Comparison of ENCODE assay signal across 8 cellular contexts in the genomic region with DNA sequence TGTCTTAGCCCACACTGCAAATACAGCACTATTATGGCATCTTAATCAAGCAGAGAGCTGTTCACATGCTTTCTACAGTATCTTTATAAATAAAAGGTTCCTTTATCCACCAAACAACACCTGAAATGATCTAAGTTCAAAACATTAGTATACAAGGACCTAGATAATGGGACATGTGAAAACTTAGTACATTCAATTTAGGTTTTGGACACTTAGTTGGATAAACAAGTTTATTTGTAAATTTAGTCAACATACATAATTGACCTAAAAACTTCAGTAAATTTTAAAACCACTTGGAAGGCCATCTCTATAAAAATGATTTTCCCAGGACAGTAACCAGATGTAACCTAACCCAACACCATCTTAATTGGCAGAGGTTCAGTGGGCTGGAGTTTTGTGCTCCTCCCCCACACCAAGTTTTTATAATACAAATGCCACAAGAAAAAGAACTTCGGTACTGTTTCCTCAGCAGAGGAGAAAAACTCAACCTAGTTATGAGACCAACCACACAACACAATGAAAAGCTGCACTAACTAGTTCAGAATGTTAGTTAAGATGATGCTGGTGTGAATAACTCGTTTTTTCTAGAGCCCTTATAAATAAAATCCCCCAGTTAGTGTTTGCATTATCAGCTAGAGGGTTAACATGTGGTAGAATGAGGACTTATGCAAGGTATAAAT. TPM values are rescaled to one million over a fixed set of nuclear protein-coding genes. Genes with fewer than 3 reads are reported as not detected.
DNase-seq lines count a peak whose midpoint lies in the region; ATAC-seq, FAIRE-seq and TF ChIP-seq lines count a peak whose summit lies in the region.

No MANE protein-coding gene starts in this region.

- no peak for DNase-seq in IMR-90
- DNase-seq in bronchial epithelial cell (ENCODE audit: low read depth) = no peak
- no peak for DNase-seq in ureter (ENCODE audit: low spot score)

- no peak for FAIRE-seq in bronchial epithelial cell (lab: Jason Lieb, UNC)

- H3K27me3 ChIP-seq in IMR-90 (ENCODE audit: control insufficient read depth, insufficient read depth, low read length) (no peaks in the 10 kb centered on the region), bronchial epithelial cell (ENCODE audit: control insufficient read depth, insufficient read depth, low read length) (no peaks in the 10 kb centered on the region), mononuclear cell (ENCODE audit: insufficient read depth, low read length) (no peaks in the 10 kb centered on the region)

- H3K36me3 ChIP-seq in IMR-90 (ENCODE audit: control insufficient read depth, insufficient read depth, low read length) (peaks cover 23% of the 10 kb centered on the region), bronchial epithelial cell (ENCODE audit: control insufficient read depth, insufficient read depth, low read length) (peaks cover 5% of the 10 kb centered on the region)

- peaks cover 2% of the 10 kb centered on the region for H3K4me1 ChIP-seq in IMR-90 (ENCODE audit: control insufficient read depth, insufficient read depth, low read length)
- peaks cover 37% of the 10 kb centered on the region for H3K4me1 ChIP-seq in mononuclear cell (ENCODE audit: insufficient read depth, low read length)

- in situ Hi-C loops in IMR-90 (cut with MboI; ENCODE audit: low sequenced_read_pairs) = no loop called here

- no peak overlapping the region for H4K91ac ChIP-seq in IMR-90 (ENCODE audit: insufficient read depth, low read depth, low read length)

- H3K9me3 ChIP-seq in IMR-90 (ENCODE audit: control insufficient read depth, insufficient read depth, low read length) (no peaks in the 10 kb centered on the region), mononuclear cell (ENCODE audit: low read depth, low read length) (no peaks in the 10 kb centered on the region)

- H3K14ac ChIP-seq in IMR-90 (replicated peaks; ENCODE audit: low read depth, low read length) = no peak overlapping the region

- dilution Hi-C loops in IMR-90 (cut with HindIII; ENCODE audit: low sequenced_read_pairs, unreplicated experiment) = no loop called here

- no peak overlapping the region for H2BK120ac ChIP-seq in IMR-90 (ENCODE audit: low read depth, low read length)

- intact Hi-C loops in IMR-90 (cut with micrococcal nuclease) = no loop called here

- TF ChIP-seq RAD21 in IMR-90 (IDR thresholded peaks at IDR 0.05; ENCODE audit: low read length) = no peak

- no TSS peak for BruUV-seq in IMR-90 (replicated peaks; lab: Mats Ljungman, UMichigan)

- no peak overlapping the region for H4K5ac ChIP-seq in IMR-90 (ENCODE audit: low read depth, low read length)

- no peak overlapping the region for H3K56ac ChIP-seq in IMR-90 (ENCODE audit: extremely low read depth, insufficient read depth, low read length)

- H2AK9ac ChIP-seq in IMR-90 (replicated peaks; ENCODE audit: low read depth, low read length, poor library complexity) = no peak overlapping the region

- no peak overlapping the region for H2BK15ac ChIP-seq in IMR-90 (ENCODE audit: low read depth, low read length)

- H4K20me1 ChIP-seq in IMR-90 (ENCODE audit: insufficient read depth, low read length) = peaks cover 55% of the 10 kb centered on the region

- no peak overlapping the region for H2AK5ac ChIP-seq in IMR-90 (ENCODE audit: low read depth, low read length)

- POLR2A ChIA-PET in IMR-90 (lab: Charles Lee; ENCODE audit: unreplicated experiment) = interaction anchor here (0.5 to 1.5 kb wide), 3 partner anchors 12 to 37 kb away, joined by 3 to 9 read pairs (median 7); a partner anchor contains a TSS

- H3K9me1 ChIP-seq in IMR-90 (ENCODE audit: insufficient read depth, low read length) = peaks cover 15% of the 10 kb centered on the region

- H3K4me2 ChIP-seq in IMR-90 (ENCODE audit: low read depth, low read length) = peak overlapping the region; percentile 79

- H2AFZ ChIP-seq in IMR-90 (replicated peaks; ENCODE audit: low read length, poor library complexity) = no peak overlapping the region

- H3K27ac ChIP-seq in 22Rv1 (peak overlapping the region; percentile 99), IMR-90 (ENCODE audit: insufficient read depth, low read length) (no peak overlapping the region)

- peaks cover 10 to 35% of the 10 kb centered on the region in 2 experiments for H3K79me1 ChIP-seq in IMR-90 (ENCODE audit: low read depth in 1 of 2, low read length in 2 of 2)

- no peak overlapping the region for H3K18ac ChIP-seq in IMR-90 (ENCODE audit: low read depth, low read length)

- no peak for TF ChIP-seq CTCF in 22Rv1 (IDR thresholded peaks at IDR 0.05)
- no peak for TF ChIP-seq CTCF in IMR-90 (conservative IDR thresholded peaks at IDR 0.05; ENCODE audit: low read depth, low read length)
- no peak for TF ChIP-seq CTCF in bronchial epithelial cell (IDR thresholded peaks at IDR 0.05; ENCODE audit: insufficient read depth, low read length, severe bottlenecking)

- H2BK5ac ChIP-seq in IMR-90 (ENCODE audit: low read depth, low read length, poor library complexity, severe bottlenecking) = no peak overlapping the region

- no CpG with 5 or more reads among the region's 2 CpGs for WGBS in IMR-90 (ENCODE audit: extremely low coverage in 2 of 2, insufficient read length in 1 of 2), 2 experiments

- CTCF ChIA-PET in IMR-90 (lab: Yijun Ruan, JAX) = interaction anchor here (0.6 to 1.8 kb wide), 3 partner anchors 12 to 398 kb away, joined by 3 to 5 read pairs (median 3); a partner anchor contains a TSS

- ATAC-seq in IMR-90 (ENCODE audit: low read depth) (no peak), HG03159 (IDR thresholded peaks at IDR 0.05; ENCODE audit: unreplicated experiment) (no peak), HG02610 (IDR thresholded peaks at IDR 0.05; ENCODE audit: unreplicated experiment) (no peak), HG02588 (IDR thresholded peaks at IDR 0.05; ENCODE audit: unreplicated experiment) (no peak)

- no peak overlapping the region for H3K4ac ChIP-seq in IMR-90 (ENCODE audit: low read depth, low read length)

- no peak for TF ChIP-seq POLR2A in IMR-90 (IDR thresholded peaks at IDR 0.05; ENCODE audit: low read depth, low read length)

- no peak overlapping the region for H4K8ac ChIP-seq in IMR-90 (ENCODE audit: low read depth in 2 of 2, low read length in 2 of 2)

- no peak overlapping the region for H3K23ac ChIP-seq in IMR-90 (ENCODE audit: low read depth, low read length)

- H2BK20ac ChIP-seq in IMR-90 (ENCODE audit: low read depth, low read length) = no peak overlapping the region

- H3K4me3 ChIP-seq in IMR-90 (ENCODE audit: insufficient read depth, low read depth, low read length) (peak overlapping the region; percentile 35), bronchial epithelial cell (ENCODE audit: low read depth, low read length) (peak overlapping the region; percentile 61), mononuclear cell (ENCODE audit: low read length) (peak overlapping the region; percentile 99)

- H3K9ac ChIP-seq in IMR-90 (ENCODE audit: low read depth, low read length) = peak overlapping the region; percentile 22; the same call in 1 of the 2 replicates

TF ChIP-seq in IMR-90, 13 proteins besides CTCF, POLR2A, EP300 and RAD21 (continues in another document):
- no peak for TF ChIP-seq CHD1 (IDR thresholded peaks at IDR 0.05; ENCODE audit: low read depth, low read length)
- no peak for TF ChIP-seq CEBPB (IDR thresholded peaks at IDR 0.05; ENCODE audit: low read depth, low read length)
- no peak for TF ChIP-seq MXI1 (IDR thresholded peaks at IDR 0.05; ENCODE audit: borderline replicate concordance, low read depth, low read length)
- no peak for TF ChIP-seq RCOR1 (IDR thresholded peaks at IDR 0.05; ENCODE audit: insufficient replicate concordance, low read length)
- TF ChIP-seq MAZ (IDR thresholded peaks at IDR 0.05; ENCODE audit: borderline replicate concordance, low read depth, low read length) = no peak
- no peak for TF ChIP-seq RFX5 (IDR thresholded peaks at IDR 0.05; ENCODE audit: low read depth, low read length)
- no peak for TF ChIP-seq BHLHE40 (IDR thresholded peaks at IDR 0.05; ENCODE audit: low read depth, low read length)
- TF ChIP-seq NFE2L2 (IDR thresholded peaks at IDR 0.05; ENCODE audit: low read depth, low read length) = no peak
- TF ChIP-seq SMC3 (IDR thresholded peaks at IDR 0.05; ENCODE audit: low read depth, low read length) = no peak
- no peak for TF ChIP-seq MAFK (IDR thresholded peaks at IDR 0.05; ENCODE audit: low read depth, low read length)
- TF ChIP-seq FOS (IDR thresholded peaks at IDR 0.05; ENCODE audit: low read depth, low read length) = no peak
- TF ChIP-seq, protein P1, sequence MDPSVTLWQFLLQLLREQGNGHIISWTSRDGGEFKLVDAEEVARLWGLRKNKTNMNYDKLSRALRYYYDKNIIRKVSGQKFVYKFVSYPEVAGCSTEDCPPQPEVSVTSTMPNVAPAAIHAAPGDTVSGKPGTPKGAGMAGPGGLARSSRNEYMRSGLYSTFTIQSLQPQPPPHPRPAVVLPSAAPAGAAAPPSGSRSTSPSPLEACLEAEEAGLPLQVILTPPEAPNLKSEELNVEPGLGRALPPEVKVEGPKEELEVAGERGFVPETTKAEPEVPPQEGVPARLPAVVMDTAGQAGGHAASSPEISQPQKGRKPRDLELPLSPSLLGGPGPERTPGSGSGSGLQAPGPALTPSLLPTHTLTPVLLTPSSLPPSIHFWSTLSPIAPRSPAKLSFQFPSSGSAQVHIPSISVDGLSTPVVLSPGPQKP (IDR thresholded peaks at IDR 0.05; ENCODE audit: borderline replicate concordance, low read depth, low read length) = no peak

RNA-seq across cellular contexts. Expression of a gene that starts 7.2 kb away (rescaled TPM):
- 15.4 and 15.8 TPM in 2 replicates for total RNA-seq in IMR-90 (2012; rRNA removed)
- polyA plus RNA-seq in IMR-90 (2012; rRNA removed) = 16.9 and 17.3 TPM in 2 replicates
- polyA plus RNA-seq in IMR-90 (2012; cell fraction: cytosol; rRNA removed) = 14.3 and 21.3 TPM in 2 replicates
- polyA plus RNA-seq in IMR-90 (2012; cell fraction: nucleus; rRNA removed; ENCODE audit: low replicate concordance) = 35.1 and 41.8 TPM in 2 replicates
- 10.8 and 11.4 TPM in 2 replicates for total RNA-seq in bronchial epithelial cell
- total RNA-seq in mononuclear cell = 32.8 TPM
- total RNA-seq in ureter = 49.2 TPM

RNA-seq across cellular contexts. Expression of a gene that starts 12.4 kb away (rescaled TPM):
- total RNA-seq in IMR-90 (2012; rRNA removed) (18.9 and 21.9 TPM in 2 replicates), bronchial epithelial cell (13.4 and 32.8 TPM in 2 replicates), mononuclear cell (8.8 TPM), ureter (24.2 TPM)
- polyA plus RNA-seq in IMR-90 (2012; rRNA removed) = 19.9 and 28.7 TPM in 2 replicates
- 34.6 and 48.4 TPM in 2 replicates for polyA plus RNA-seq in IMR-90 (2012; cell fraction: cytosol; rRNA removed)
- polyA plus RNA-seq in IMR-90 (2012; cell fraction: nucleus; rRNA removed; ENCODE audit: low replicate concordance) = 51.9 and 143 TPM in 2 replicates

RNA-seq across cellular contexts. Expression of a gene that starts 56.1 kb away (rescaled TPM):
- under 0.01 TPM in 1 of 2 replicates, not detected in the other for total RNA-seq in IMR-90 (2012; rRNA removed)
- 0.27 and 0.39 TPM in 2 replicates for polyA plus RNA-seq in IMR-90 (2012; rRNA removed)
- polyA plus RNA-seq in IMR-90 (2012; cell fraction: cytosol; rRNA removed) = 0.04 and 0.36 TPM in 2 replicates
- polyA plus RNA-seq in IMR-90 (2012; cell fraction: nucleus; rRNA removed; ENCODE audit: low replicate concordance) = 0.63 and 1.5 TPM in 2 replicates
- 297 and 565 TPM in 2 replicates for total RNA-seq in bronchial epithelial cell
- total RNA-seq in mononuclear cell = 0.10 TPM
- total RNA-seq in ureter = 303 TPM

Comparison
In these comparisons a context has a peak if more than half of its experiments do, and no peak if none do; other contexts are left out.
1. H3K4me3 ChIP-seq: peak in every context shown above with its lines; median percentile 99 in mononuclear cell; 61 in bronchial epithelial cell; 35 in IMR-90.
2. RNA of a gene that starts 56.1 kb away (total RNA-seq): 297 to 565 TPM in bronchial epithelial cell and 303 TPM in ureter (single experiment); 0.10 TPM in mononuclear cell (single experiment) and under 0.01 TPM in IMR-90; every median in the first group is over 100 times any median in the second.